ENCODE assay signal across 25 cellular contexts in the genomic region with DNA sequence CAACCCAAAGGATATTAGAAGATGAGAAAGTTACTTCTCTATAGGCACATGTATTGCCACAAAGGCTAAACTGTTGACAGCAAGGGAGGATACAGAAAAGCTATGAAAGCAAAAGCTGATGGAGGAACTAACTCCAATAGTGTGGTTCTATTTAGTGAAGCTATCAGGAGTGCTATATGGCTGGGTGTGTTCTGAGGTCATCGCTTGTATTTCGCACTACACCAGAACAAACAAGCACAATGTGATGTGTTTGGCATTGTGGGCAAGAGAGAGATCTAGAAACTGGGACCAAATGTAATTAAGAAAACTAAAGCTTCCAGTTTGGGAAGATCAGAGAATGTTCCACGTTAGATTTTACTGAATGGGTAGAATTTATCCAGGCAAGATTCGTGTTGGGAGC.
"Had no signal": no experiment of that assay in that cellular context is flagged by ENCODE, and none has a peak within 500 bp of the region (broad histone marks: within the 10 kb centered on the region; RNA-seq: fewer than 3 reads in every experiment).

No MANE protein-coding gene starts in this region.

- H3K79me2 ChIP-seq: hepatocyte, parathyroid adenoma had no signal

- H3K9me3 ChIP-seq: colonic mucosa, gastroesophageal sphincter, heart left ventricle, left ventricle myocardium inferior, lower lobe of right lung, neutrophil, psoas muscle, sigmoid colon, stomach, thyroid gland, vagina had no signal

- H3K27ac ChIP-seq: colonic mucosa, gastroesophageal sphincter, heart left ventricle, hepatocyte, left ventricle myocardium inferior, lower lobe of right lung, neutrophil, parathyroid adenoma, psoas muscle, sigmoid colon, stomach, thyroid gland, vagina had no signal

- H3K9ac ChIP-seq: parathyroid adenoma had no signal

- H3K4me3 ChIP-seq: colonic mucosa, gastroesophageal sphincter, heart left ventricle, hepatocyte, left ventricle myocardium inferior, lower lobe of right lung, psoas muscle, sigmoid colon, stomach, thyroid gland, vagina had no signal

- H3K4me2 ChIP-seq: hepatocyte had no signal

- H3K9me3 Mint-ChIP-seq: dendritic cell treated with granulocyte-macrophage colony-stimulating factor and Interleukin-4, amounts not matched to agents 40 ng/mL and 50 ng/mL, for 4 days; natural killer cell treated with Interleukin-12 subunit alpha and Interleukin-12 subunit beta and Interleukin-15 and Interleukin-18, amount 100 ng/mL, for 72 hours; neural crest cell had no signal

- H3K4me1 ChIP-seq: colonic mucosa, parathyroid adenoma, psoas muscle, sigmoid colon had no signal

- H3K27me3 ChIP-seq: colonic mucosa, gastroesophageal sphincter, heart left ventricle, hepatocyte, stomach, thyroid gland, vagina had no signal

- H3K4me3 Mint-ChIP-seq: dendritic cell treated with granulocyte-macrophage colony-stimulating factor and Interleukin-4, amounts not matched to agents 40 ng/mL and 50 ng/mL, for 4 days; memory B cell; naive B cell; natural killer cell treated with Interleukin-12 subunit alpha and Interleukin-12 subunit beta and Interleukin-15 and Interleukin-18, amount 100 ng/mL, for 72 hours; neural crest cell; stimulated activated effector memory CD8-positive, alpha-beta T cell treated with anti-CD3 and anti-CD28 coated beads, Interleukin-12 subunit alpha, Interleukin-12 subunit beta, amount 100 ng/mL, for 72 hours had no signal

- ATAC-seq: gastroesophageal sphincter; heart left ventricle; left cardiac atrium; lower lobe of right lung; natural killer cell treated with Interleukin-12 subunit alpha and Interleukin-12 subunit beta and Interleukin-15 and Interleukin-18, amount 100 ng/mL, for 72 hours; psoas muscle; right cardiac atrium; stimulated activated effector memory CD8-positive, alpha-beta T cell treated with anti-CD3 and anti-CD28 coated beads, Interleukin-12 subunit alpha, Interleukin-12 subunit beta, amount 100 ng/mL, for 72 hours had no signal

- H3K36me3 ChIP-seq: colonic mucosa, gastroesophageal sphincter, left ventricle myocardium inferior, lower lobe of right lung, neutrophil, sigmoid colon, stomach, thyroid gland, vagina had no signal

- DNase-seq: colonic mucosa; effector memory CD4-positive, alpha-beta T cell; heart left ventricle; left cardiac atrium; left ventricle myocardium inferior; lower lobe of right lung; naive B cell; psoas muscle; right cardiac atrium; sigmoid colon; stimulated activated CD4-positive, alpha-beta T cell treated with anti-CD3 and anti-CD28 coated beads, Interleukin-2, amount 100 ng/mL, for 24 hours; stimulated activated CD4-positive, alpha-beta T cell treated with anti-CD3 and anti-CD28 coated beads, Interleukin-4, amount 100 ng/mL, for 24 hours; stimulated activated naive CD4-positive, alpha-beta T cell treated with Interleukin-2 at 50 U/mL for 16 hours; stomach; thyroid gland had no signal

- H2AFZ ChIP-seq: hepatocyte, parathyroid adenoma had no signal

- H3K27ac Mint-ChIP-seq: dendritic cell treated with granulocyte-macrophage colony-stimulating factor and Interleukin-4, amounts not matched to agents 40 ng/mL and 50 ng/mL, for 4 days; memory B cell; naive B cell; natural killer cell treated with Interleukin-12 subunit alpha and Interleukin-12 subunit beta and Interleukin-15 and Interleukin-18, amount 100 ng/mL, for 72 hours; stimulated activated effector memory CD8-positive, alpha-beta T cell treated with anti-CD3 and anti-CD28 coated beads, Interleukin-12 subunit alpha, Interleukin-12 subunit beta, amount 100 ng/mL, for 72 hours had no signal

- H3K36me3 Mint-ChIP-seq: naive B cell; natural killer cell treated with Interleukin-12 subunit alpha and Interleukin-12 subunit beta and Interleukin-15 and Interleukin-18, amount 100 ng/mL, for 72 hours; stimulated activated effector memory CD8-positive, alpha-beta T cell treated with anti-CD3 and anti-CD28 coated beads, Interleukin-12 subunit alpha, Interleukin-12 subunit beta, amount 100 ng/mL, for 72 hours had no signal

- H3K4me1 Mint-ChIP-seq: memory B cell; naive B cell; neural crest cell; stimulated activated effector memory CD8-positive, alpha-beta T cell treated with anti-CD3 and anti-CD28 coated beads, Interleukin-12 subunit alpha, Interleukin-12 subunit beta, amount 100 ng/mL, for 72 hours had no signal
